1 cellular context compared by ENCODE assay signal in the genomic region with DNA sequence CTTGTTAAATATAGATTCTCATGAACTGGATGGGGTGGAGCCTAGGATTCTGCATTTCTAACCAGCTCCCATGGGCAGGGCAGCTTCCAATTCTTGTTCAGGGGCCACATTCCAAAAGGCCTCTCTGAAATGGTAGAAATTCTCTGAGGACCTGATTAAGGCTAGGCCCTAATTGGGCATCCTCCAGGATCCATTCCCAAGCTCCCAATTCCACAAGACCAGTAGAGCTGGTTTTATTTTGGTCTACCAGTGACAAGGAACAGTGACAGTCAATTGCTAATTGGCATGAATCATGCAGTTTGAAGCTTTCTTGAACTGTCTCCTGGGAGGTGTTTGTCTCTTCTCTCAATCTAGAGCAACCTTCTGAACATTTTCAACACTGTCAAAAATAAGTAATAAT.
TF ChIP-seq lines count a peak whose summit lies in the region.

No MANE protein-coding gene starts in this region.

TF ChIP-seq in SK-N-SH treated with all-trans-retinoic acid at 6 μM for 48 hours, 23 proteins besides CTCF, POLR2A, EP300 and RAD21 (continued from another document):
- TF ChIP-seq CREB5 (CRISPR knock-in tag; IDR thresholded peaks at IDR 0.05; ENCODE audit: low read depth) (no peak), ZNF8 (CRISPR knock-in tag; IDR thresholded peaks at IDR 0.05) (no peak), ZNF70 (CRISPR knock-in tag; IDR thresholded peaks at IDR 0.05) (no peak), SNAI2 (CRISPR knock-in tag; IDR thresholded peaks at IDR 0.05) (no peak), ZFP30 (CRISPR knock-in tag; IDR thresholded peaks at IDR 0.05) (no peak), ZC3H10 (CRISPR knock-in tag; IDR thresholded peaks at IDR 0.05) (no peak), CSDC2 (CRISPR knock-in tag; IDR thresholded peaks at IDR 0.05) (no peak), TCF4 (CRISPR knock-in tag; IDR thresholded peaks at IDR 0.05; ENCODE audit: borderline replicate concordance) (no peak), TOX (CRISPR knock-in tag; IDR thresholded peaks at IDR 0.05; ENCODE audit: borderline replicate concordance) (no peak)
